Comparison of ENCODE assay signal across 19 cellular contexts in genomic region chr5:93892481-93892880, GRCh38.
"Had no signal": no experiment of that assay in that cellular context is flagged by ENCODE, and none has a peak within 500 bp of the region (broad histone marks: within the 10 kb centered on the region; RNA-seq: fewer than 3 reads in every experiment).

No MANE protein-coding gene starts in this region.

- H3K4me3 ChIP-seq: left ventricle myocardium inferior, mucosa of descending colon, transverse colon had no signal

- H3K4me1 ChIP-seq: left ventricle myocardium inferior had no signal

- H3K9me3 Mint-ChIP-seq: activated B cell treated with CpG ODN at 0.5 μM for 24 hours; dendritic cell treated with granulocyte-macrophage colony-stimulating factor and Interleukin-4, amounts not matched to agents 40 ng/mL and 50 ng/mL, for 4 days; effector memory CD8-positive, alpha-beta T cell; naive thymus-derived CD8-positive, alpha-beta T cell had no signal

- H3K27ac Mint-ChIP-seq: activated B cell treated with CpG ODN at 0.5 μM for 24 hours; activated naive CD8-positive, alpha-beta T cell; dendritic cell treated with granulocyte-macrophage colony-stimulating factor and Interleukin-4, amounts not matched to agents 40 ng/mL and 50 ng/mL, for 4 days; effector memory CD8-positive, alpha-beta T cell; naive thymus-derived CD8-positive, alpha-beta T cell; progenitor cell of endocrine pancreas had no signal

- DNase-seq: activated B cell treated with CpG ODN at 0.5 μM for 24 hours; activated CD4-positive, alpha-beta T cell treated with anti-CD3 and anti-CD28 coated beads for 48 hours; activated CD8-positive, alpha-beta memory T cell treated with anti-CD3 and anti-CD28 coated beads, Interleukin-2, amount 50 U/mL, for 48 hours; activated gamma-delta T cell treated with Interleukin-2 at 50 U/mL for 16 hours; cerebellar nuclear complex; effector memory CD8-positive, alpha-beta T cell; left ventricle myocardium inferior; mucosa of descending colon; naive thymus-derived CD8-positive, alpha-beta T cell; right cardiac atrium; small intestine; stimulated activated CD4-positive, alpha-beta T cell treated with anti-CD3 and anti-CD28 coated beads, Interleukin-4, amount 100 ng/mL, for 4 hours; stimulated activated CD8-positive, alpha-beta memory T cell treated with anti-CD3 and anti-CD28 coated beads, Interleukin-4, amount 100 ng/mL, for 48 hours; stimulated activated naive CD8-positive, alpha-beta T cell treated with anti-CD3 and anti-CD28 coated beads, Interleukin-15, Interleukin-2, amounts not matched to agents 100 U/mL and 50 U/mL, for 24 hours; transverse colon had no signal

- H3K4me3 Mint-ChIP-seq: activated B cell treated with CpG ODN at 0.5 μM for 24 hours; activated naive CD8-positive, alpha-beta T cell; dendritic cell treated with granulocyte-macrophage colony-stimulating factor and Interleukin-4, amounts not matched to agents 40 ng/mL and 50 ng/mL, for 4 days; effector memory CD8-positive, alpha-beta T cell; naive thymus-derived CD8-positive, alpha-beta T cell had no signal

- H3K27ac ChIP-seq: epithelial cell of prostate, left ventricle myocardium inferior, transverse colon had no signal

- H3K27me3 Mint-ChIP-seq: activated B cell treated with CpG ODN at 0.5 μM for 24 hours; activated naive CD8-positive, alpha-beta T cell; dendritic cell treated with granulocyte-macrophage colony-stimulating factor and Interleukin-4, amounts not matched to agents 40 ng/mL and 50 ng/mL, for 4 days; effector memory CD8-positive, alpha-beta T cell; naive thymus-derived CD8-positive, alpha-beta T cell; progenitor cell of endocrine pancreas had no signal

- H3K9me3 ChIP-seq: left ventricle myocardium inferior, mucosa of descending colon, transverse colon had no signal

- H3K36me3 ChIP-seq: left ventricle myocardium inferior, transverse colon had no signal

- ATAC-seq: effector memory CD8-positive, alpha-beta T cell; mucosa of descending colon; naive thymus-derived CD8-positive, alpha-beta T cell; stimulated activated naive CD8-positive, alpha-beta T cell treated with anti-CD3 and anti-CD28 coated beads, Interleukin-15, Interleukin-2, amounts not matched to agents 100 U/mL and 50 U/mL, for 24 hours had no signal

- H3K27me3 ChIP-seq: transverse colon had no signal
